Comparison of ENCODE assay signal across 18 cellular contexts in the genomic region with DNA sequence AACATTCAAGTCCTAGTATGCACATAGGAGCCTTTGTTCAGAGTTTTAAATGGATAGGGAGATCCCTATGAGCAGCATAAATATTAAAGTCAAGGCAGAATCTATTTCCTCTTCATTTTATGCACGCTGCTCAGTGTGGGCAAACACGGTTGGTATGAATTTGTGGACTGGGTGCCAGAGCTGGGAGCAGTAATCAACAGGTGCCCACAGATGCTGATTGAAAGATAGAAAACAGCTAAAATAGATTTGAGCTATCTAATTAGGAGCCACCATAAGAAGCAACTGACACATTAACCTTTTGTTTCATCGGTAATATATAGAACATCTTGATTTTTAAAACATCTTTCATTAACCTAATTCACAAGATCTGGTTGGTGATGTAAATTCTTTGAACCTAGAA.
"Had no signal": no experiment of that assay in that cellular context is flagged by ENCODE, and none has a peak within 500 bp of the region (broad histone marks: within the 10 kb centered on the region; RNA-seq: fewer than 3 reads in every experiment).

No MANE protein-coding gene starts in this region.

- H3K4me1 ChIP-seq: esophagus muscularis mucosa, gastrocnemius medialis, heart right ventricle, right atrium auricular region, sigmoid colon, testis, tibial nerve had no signal

- H3K9me3 ChIP-seq: esophagus muscularis mucosa, gastrocnemius medialis, neutrophil, right atrium auricular region, sigmoid colon, testis, tibial nerve had no signal

- ATAC-seq: gastrocnemius medialis; heart right ventricle; naive thymus-derived CD4-positive, alpha-beta T cell; stimulated activated naive B cell treated with anti-CD40 and anti-IgM and Interleukin-4, amounts not matched to agents 10 μg/mL and 1 μg/mL and 100 μg/mL, for 72 hours; stimulated activated naive CD8-positive, alpha-beta T cell treated with anti-CD3 and anti-CD28 coated beads, Interleukin-15, amount 100 ng/mL, for 72 hours had no signal

- DNase-seq: cortex of kidney; effector memory CD4-positive, alpha-beta T cell; gastrocnemius medialis; heart right ventricle; hypothalamus; kidney glomerular epithelial cell; naive thymus-derived CD4-positive, alpha-beta T cell; sigmoid colon; stimulated activated CD4-positive, alpha-beta T cell treated with anti-CD3 and anti-CD28 coated beads, Interleukin-2, amount 100 ng/mL, for 24 hours; stimulated activated CD4-positive, alpha-beta T cell treated with anti-CD3 and anti-CD28 coated beads, Interleukin-4, amount 100 ng/mL, for 4 hours; stimulated activated naive B cell treated with anti-CD40 and anti-IgM and Interleukin-4, amounts not matched to agents 10 μg/mL and 1 μg/mL and 100 μg/mL, for 72 hours; stimulated activated naive CD8-positive, alpha-beta T cell treated with anti-CD3 and anti-CD28 coated beads, Interleukin-15, amount 100 ng/mL, for 72 hours; testis had no signal

- H3K27me3 ChIP-seq: esophagus muscularis mucosa, gastrocnemius medialis, heart right ventricle, neutrophil, right atrium auricular region, sigmoid colon, testis, tibial nerve had no signal

- H3K36me3 ChIP-seq: esophagus muscularis mucosa, gastrocnemius medialis, heart right ventricle, neutrophil, right atrium auricular region, sigmoid colon, tibial nerve had no signal

- H3K27ac ChIP-seq: esophagus muscularis mucosa, gastrocnemius medialis, heart right ventricle, neutrophil, right atrium auricular region, sigmoid colon, skin epidermis, testis, tibial nerve had no signal

- H3K4me3 ChIP-seq: esophagus muscularis mucosa, gastrocnemius medialis, heart right ventricle, right atrium auricular region, sigmoid colon, skin epidermis, testis, tibial nerve had no signal
